18 cellular contexts compared by ENCODE assay signal in genomic region chr3:141382571-141382970, GRCh38. TPM values are rescaled to one million over a fixed set of nuclear protein-coding genes. Genes with fewer than 3 reads are reported as not detected.
DNase-seq lines count a peak whose midpoint lies in the region; ATAC-seq and TF ChIP-seq lines count a peak whose summit lies in the region.
"Had no signal": no experiment of that assay in that cellular context is flagged by ENCODE, and none has a peak within 500 bp of the region (broad histone marks: within the 10 kb centered on the region; RNA-seq: fewer than 3 reads in every experiment).

No MANE protein-coding gene starts in this region.

- H3F3A ChIP-seq in OCI-LY1 (ENCODE audit: insufficient read depth, low read length) = 0 out of 2 replicates have a peak, but pooled peaks cover 8% of the 10 kb centered on the region

- H3K4me3 ChIP-seq in IMR-90 (ENCODE audit: insufficient read depth, low read depth, low read length) (no peak overlapping the region), OCI-LY1 (ENCODE audit: low read depth, low read length, poor library complexity, severe bottlenecking) (peak overlapping the region; percentile 76), mesenchymal stem cell (ENCODE audit: insufficient read depth in 1 of 2, low read depth in 1 of 2, low read length in 2 of 2) (no peak overlapping the region)
- H3K4me3 ChIP-seq: gastrocnemius medialis, prostate gland had no signal

- WGBS in IMR-90 (ENCODE audit: extremely low coverage in 2 of 2, insufficient read length in 1 of 2), 2 experiments = no CpG with 5 or more reads among the region's 2 CpGs
- 100% methylated on average over 2 of the region's 2 CpGs for WGBS in mesenchymal stem cell

- H3K14ac ChIP-seq in IMR-90 (replicated peaks; ENCODE audit: low read depth, low read length) = peak overlapping the region; percentile 16
- no peak overlapping the region for H3K14ac ChIP-seq in mesenchymal stem cell (ENCODE audit: low read length in 2 of 2)

- peak overlapping the region; percentile 90 for H4K5ac ChIP-seq in IMR-90 (ENCODE audit: low read depth, low read length)

- in situ Hi-C loops in G401 (cut with HindIII; ENCODE audit: low sequenced_read_pairs) = no loop called here
- in situ Hi-C loops in IMR-90 (cut with MboI; ENCODE audit: low sequenced_read_pairs) = no loop called here

- H3K56ac ChIP-seq in IMR-90 (ENCODE audit: extremely low read depth, insufficient read depth, low read length) = 0 out of 2 replicates have a peak overlapping the region, but pooled peaks have one; percentile 10

- H3K23ac ChIP-seq in IMR-90 (ENCODE audit: low read depth, low read length) (peak overlapping the region; percentile 67), mesenchymal stem cell (ENCODE audit: low read length in 2 of 2) (no peak overlapping the region)

- dilution Hi-C loops in IMR-90 (cut with HindIII; ENCODE audit: low sequenced_read_pairs, unreplicated experiment) = no loop called here

- H3K9ac ChIP-seq in IMR-90 (ENCODE audit: low read depth, low read length) (peak overlapping the region; percentile 25; the same call in 1 of the 2 replicates), OCI-LY1 (ENCODE audit: low read length) (peak overlapping the region; percentile 93), mesenchymal stem cell (ENCODE audit: low read length) (no peak overlapping the region)

- H3K4ac ChIP-seq in IMR-90 (ENCODE audit: low read depth, low read length) (peak overlapping the region; percentile 85), mesenchymal stem cell (ENCODE audit: low read depth in 1 of 2, low read length in 2 of 2) (no peak overlapping the region)

- H4K91ac ChIP-seq in IMR-90 (ENCODE audit: insufficient read depth, low read depth, low read length) (peak overlapping the region; percentile 80), mesenchymal stem cell (ENCODE audit: low read length) (no peak overlapping the region)

- peaks cover 21% of the 10 kb centered on the region for H3K9me1 ChIP-seq in IMR-90 (ENCODE audit: insufficient read depth, low read length)

- H2BK12ac ChIP-seq in mesenchymal stem cell (ENCODE audit: low read length in 2 of 2) = no peak overlapping the region

- H2AFZ ChIP-seq in IMR-90 (replicated peaks; ENCODE audit: low read length, poor library complexity) (no peak overlapping the region), OCI-LY1 (ENCODE audit: low read length) (no peak overlapping the region), mesenchymal stem cell (ENCODE audit: low read depth, low read length) (no peak overlapping the region)

- H3K27me3 ChIP-seq in IMR-90 (ENCODE audit: control insufficient read depth, insufficient read depth, low read length) = no peaks in the 10 kb centered on the region
- no peaks in the 10 kb centered on the region for H3K27me3 ChIP-seq in OCI-LY1 (ENCODE audit: insufficient read depth, low read length)
- no peaks in the 10 kb centered on the region for H3K27me3 ChIP-seq in mesenchymal stem cell (ENCODE audit: control insufficient read depth in 1 of 2, insufficient read depth in 1 of 2, low read length in 2 of 2)
- H3K27me3 ChIP-seq: gastrocnemius medialis had no signal

- H3K18ac ChIP-seq in IMR-90 (ENCODE audit: low read depth, low read length) (peak overlapping the region; percentile 90), mesenchymal stem cell (ENCODE audit: low read depth in 1 of 2, low read length in 2 of 2) (no peak overlapping the region)

- CTCF ChIA-PET in IMR-90 (lab: Yijun Ruan, JAX) = interaction anchor here (1.2 to 2.8 kb wide), 3 partner anchors 10 to 70 kb away, joined by 4 to 11 read pairs (median 5); no protein-coding TSS in a partner anchor

- H3K4me2 ChIP-seq in IMR-90 (ENCODE audit: low read depth, low read length) (peak overlapping the region; percentile 60; the same call in 1 of the 2 replicates), OCI-LY1 (ENCODE audit: low read length) (peak overlapping the region; percentile 96), mesenchymal stem cell (ENCODE audit: low read length, poor library complexity, severe bottlenecking) (no peak overlapping the region)

- no peaks in the 10 kb centered on the region for H4K20me1 ChIP-seq in IMR-90 (ENCODE audit: insufficient read depth, low read length)
- H4K20me1 ChIP-seq in OCI-LY1 (ENCODE audit: insufficient read depth, low read length) = no peaks in the 10 kb centered on the region

- H2BK120ac ChIP-seq in IMR-90 (ENCODE audit: low read depth, low read length) (peak overlapping the region; percentile 43), mesenchymal stem cell (ENCODE audit: low read depth, low read length) (no peak overlapping the region)

- H3K9me3 ChIP-seq in IMR-90 (ENCODE audit: control insufficient read depth, insufficient read depth, low read length) (no peaks in the 10 kb centered on the region), OCI-LY1 (ENCODE audit: low read length) (peaks cover 3% of the 10 kb centered on the region; the same call in 1 of the 2 replicates), mesenchymal stem cell (ENCODE audit: control insufficient read depth, low read length) (no peaks in the 10 kb centered on the region)
- H3K9me3 ChIP-seq: gastrocnemius medialis, prostate gland had no signal

- H2BK5ac ChIP-seq in IMR-90 (ENCODE audit: low read depth, low read length, poor library complexity, severe bottlenecking) (peak overlapping the region; percentile 91), mesenchymal stem cell (ENCODE audit: low read depth, low read length, poor library complexity, severe bottlenecking) (peak overlapping the region; percentile 40)

- H3K9me2 ChIP-seq in OCI-LY1 (ENCODE audit: low read depth, low read length) = no peaks in the 10 kb centered on the region

- peak overlapping the region; percentile 51; the same call in 2 of the 3 replicates for H2BK15ac ChIP-seq in IMR-90 (ENCODE audit: low read depth, low read length)
- H2BK15ac ChIP-seq in mesenchymal stem cell (ENCODE audit: low read depth, poor library complexity, severe bottlenecking) = no peak overlapping the region

- no peak for TF ChIP-seq POLR2A in IMR-90 (IDR thresholded peaks at IDR 0.05; ENCODE audit: low read depth, low read length)

- H2BK20ac ChIP-seq in IMR-90 (ENCODE audit: low read depth, low read length) = peak overlapping the region; percentile 16; the same call in 1 of the 2 replicates

- no peak for ATAC-seq in IMR-90 (ENCODE audit: low read depth)
- ATAC-seq: activated CD4-positive, CD25-positive, alpha-beta regulatory T cell treated with anti-CD3 and anti-CD28 coated beads, Interleukin-2, amount 50 U/mL, for 24 hours; gastrocnemius medialis had no signal

- POLR2A ChIA-PET in IMR-90 (lab: Charles Lee; ENCODE audit: unreplicated experiment) = interaction anchor here (0.7 kb wide), 1 partner anchor 26 kb away, joined by 3 read pairs; no protein-coding TSS in a partner anchor

- H4K8ac ChIP-seq in IMR-90 (ENCODE audit: low read depth in 2 of 2, low read length in 2 of 2) = peak overlapping the region; percentile 67 to 69; a peak in 3 of 4 replicates
- H4K8ac ChIP-seq in mesenchymal stem cell (ENCODE audit: low read length) = no peak overlapping the region

- H2AK5ac ChIP-seq in IMR-90 (ENCODE audit: low read depth, low read length) = peak overlapping the region; percentile 79
- no peak overlapping the region for H2AK5ac ChIP-seq in mesenchymal stem cell (ENCODE audit: low read length, severe bottlenecking)

- peak; percentile 45 for DNase-seq in G401 (ENCODE audit: low spot score)
- no peak for DNase-seq in IMR-90
- no peak for DNase-seq in mesenchymal stem cell
- DNase-seq in NCI-H2227 (lab: John Stamatoyannopoulos, UW; ENCODE audit: unreplicated experiment) = no peak
- no peak for DNase-seq in RPMI8226
- no peak for DNase-seq in RKO (ENCODE audit: low spot score)
- DNase-seq in HuH-7.5 (ENCODE audit: low spot score) = no peak
- DNase-seq: Calu3; erythroblast; gastrocnemius medialis; H7; KBM-7; NCI-H1105; NCI-H345; stimulated activated CD4-positive, alpha-beta T cell treated with anti-CD3 and anti-CD28 coated beads, Interleukin-4, amount 100 ng/mL, for 1 hour had no signal

- H2AK9ac ChIP-seq in IMR-90 (replicated peaks; ENCODE audit: low read depth, low read length, poor library complexity) = no peak overlapping the region

- peaks cover 28 to 75% of the 10 kb centered on the region in 2 experiments for H3K79me1 ChIP-seq in IMR-90 (ENCODE audit: low read depth in 1 of 2, low read length in 2 of 2)
- H3K79me1 ChIP-seq in mesenchymal stem cell (replicated peaks; ENCODE audit: low read length, poor library complexity, severe bottlenecking) = peaks cover 22% of the 10 kb centered on the region

- H3K27ac ChIP-seq in IMR-90 (ENCODE audit: insufficient read depth, low read length) = peak overlapping the region; percentile 86
- H3K27ac ChIP-seq in OCI-LY1 (ENCODE audit: low read depth, low read length, poor library complexity, severe bottlenecking) = peak overlapping the region; percentile 97
- H3K27ac ChIP-seq in mesenchymal stem cell (ENCODE audit: low read length, poor library complexity, severe bottlenecking) = no peak overlapping the region
- H3K27ac ChIP-seq: gastrocnemius medialis had no signal

- H3K36me3 ChIP-seq in IMR-90 (ENCODE audit: control insufficient read depth, insufficient read depth, low read length) (peaks cover 30% of the 10 kb centered on the region), OCI-LY1 (ENCODE audit: insufficient read depth, low read length) (peaks cover 6% of the 10 kb centered on the region; the same call in 1 of the 2 replicates), mesenchymal stem cell (ENCODE audit: control insufficient read depth in 1 of 2, insufficient read depth in 2 of 2, low read depth in 1 of 2, low read length in 2 of 2) (peaks cover 8 to 83% of the 10 kb centered on the region in 2 experiments)
- H3K36me3 ChIP-seq: prostate gland had no signal

- peaks cover 17% of the 10 kb centered on the region; the same call in 1 of the 2 replicates for H3K79me2 ChIP-seq in OCI-LY1 (ENCODE audit: insufficient read depth, low read length)

- TF ChIP-seq CTCF in IMR-90 (conservative IDR thresholded peaks at IDR 0.05; ENCODE audit: low read depth, low read length) (no peak), OCI-LY1 (IDR thresholded peaks at IDR 0.05; ENCODE audit: low read length) (no peak)

- TF ChIP-seq RAD21 in IMR-90 (IDR thresholded peaks at IDR 0.05; ENCODE audit: low read length) = no peak

- intact Hi-C loops in IMR-90 (cut with micrococcal nuclease) = no loop called here

- H3K4me1 ChIP-seq in IMR-90 (ENCODE audit: control insufficient read depth, insufficient read depth, low read length) (peaks cover 17% of the 10 kb centered on the region), OCI-LY1 (ENCODE audit: insufficient read depth, low read length, severe bottlenecking) (peaks cover 86% of the 10 kb centered on the region), mesenchymal stem cell (ENCODE audit: control insufficient read depth, insufficient read depth, low read depth, low read length) (peaks cover 3% of the 10 kb centered on the region)

- no TSS peak for BruUV-seq in IMR-90 (replicated peaks; lab: Mats Ljungman, UMichigan)

TF ChIP-seq in IMR-90, 13 proteins besides CTCF, POLR2A, EP300 and RAD21 (continues in another document):
- no peak for TF ChIP-seq CHD1 (IDR thresholded peaks at IDR 0.05; ENCODE audit: low read depth, low read length)

RNA-seq across cellular contexts. Expression of gene ZBTB38, which starts 14.3 kb away (rescaled TPM):
- 7.4 and 33.8 TPM in 2 replicates for total RNA-seq in G401 (2014; rRNA removed; shearing (Covaris generic))
- total RNA-seq in IMR-90 (2012; rRNA removed) = 230 and 274 TPM in 2 replicates
- polyA plus RNA-seq in IMR-90 (2012; rRNA removed) = 44.9 and 45.1 TPM in 2 replicates
- polyA plus RNA-seq in IMR-90 (2012; cell fraction: cytosol; rRNA removed) = 15.3 and 16.3 TPM in 2 replicates
- polyA plus RNA-seq in IMR-90 (2012; cell fraction: nucleus; rRNA removed; ENCODE audit: low replicate concordance) = 12.9 and 53.4 TPM in 2 replicates
- 42.0 TPM for polyA plus RNA-seq in mesenchymal stem cell (2013, experiment 1 of 2)
- 39.5 TPM for polyA plus RNA-seq in mesenchymal stem cell (2013, experiment 2 of 2)
